ENCODE assay signal across 8 cellular contexts in genomic region chr1:181397841-181398240, GRCh38.
DNase-seq lines count a peak whose midpoint lies in the region; ATAC-seq and TF ChIP-seq lines count a peak whose summit lies in the region.

No MANE protein-coding gene starts in this region.

- H3K4me3 ChIP-seq in GM12864 (ENCODE audit: low read depth, low read length) = no peak overlapping the region
- no peak overlapping the region for H3K4me3 ChIP-seq in uterus

- H3K27ac ChIP-seq in caudate nucleus (ENCODE audit: low read depth, low read length) (no peak overlapping the region), uterus (no peak overlapping the region)

- H3K4me1 ChIP-seq in uterus = no peaks in the 10 kb centered on the region

- no peak for TF ChIP-seq POLR2A in uterus (IDR thresholded peaks at IDR 0.05)

- DNase-seq in GM12864 (ENCODE audit: low read depth) (peak; percentile 29), caudate nucleus (lab: John Stamatoyannopoulos, UW) (no peak), uterus (no peak), Ammon's horn (ENCODE audit: low spot score) (no peak), iPS-NIHi7 (ENCODE audit: extremely low spot score) (no peak)
- no peak for DNase-seq in activated naive CD4-positive, alpha-beta T cell treated with anti-CD3 and anti-CD28 coated beads, Interleukin-2, amount 50 U/mL, for 72 hours (ENCODE audit: low spot score in 2 of 2)

- TF ChIP-seq CTCF in GM12864 (IDR thresholded peaks at IDR 0.05; ENCODE audit: low read depth, low read length, missing control alignments) (no peak), uterus (IDR thresholded peaks at IDR 0.05) (no peak)

- no peaks in the 10 kb centered on the region for H3K9me3 ChIP-seq in uterus

- intact Hi-C loops in uterus (cut with DNase I; ENCODE audit: low total_unique reads) = no loop called here

- no peaks in the 10 kb centered on the region for H3K27me3 ChIP-seq in uterus

- peak overlapping the region; percentile 80 to 91 for H3K27ac Mint-ChIP-seq in activated naive CD4-positive, alpha-beta T cell treated with anti-CD3 and anti-CD28 coated beads, Interleukin-2, amount 50 U/mL, for 72 hours

- H3K36me3 ChIP-seq in uterus = no peaks in the 10 kb centered on the region

- ATAC-seq in GM19351 (IDR thresholded peaks at IDR 0.05; ENCODE audit: unreplicated experiment) = peak; percentile 55
- peak; percentile 69 for ATAC-seq in HG03196 (IDR thresholded peaks at IDR 0.05; ENCODE audit: unreplicated experiment)
- peak; percentile 20 to 28 for ATAC-seq in activated naive CD4-positive, alpha-beta T cell treated with anti-CD3 and anti-CD28 coated beads, Interleukin-2, amount 50 U/mL, for 72 hours

- no peaks in the 10 kb centered on the region for H3K36me3 Mint-ChIP-seq in activated naive CD4-positive, alpha-beta T cell treated with anti-CD3 and anti-CD28 coated beads, Interleukin-2, amount 50 U/mL, for 72 hours

- no peaks in the 10 kb centered on the region for H3K9me3 Mint-ChIP-seq in activated naive CD4-positive, alpha-beta T cell treated with anti-CD3 and anti-CD28 coated beads, Interleukin-2, amount 50 U/mL, for 72 hours
